Comparison of ENCODE assay signal across 12 cellular contexts in genomic region chr12:68222336-68222735, GRCh38. TPM values are rescaled to one million over a fixed set of nuclear protein-coding genes. Genes with fewer than 3 reads are reported as not detected.
DNase-seq lines count a peak whose midpoint lies in the region; ATAC-seq lines count a peak whose summit lies in the region.
"Had no signal": no experiment of that assay in that cellular context is flagged by ENCODE, and none has a peak within 500 bp of the region (broad histone marks: within the 10 kb centered on the region; RNA-seq: fewer than 3 reads in every experiment).

No MANE protein-coding gene starts in this region.

- peak; percentile 37 for ATAC-seq in left colon
- no peak for ATAC-seq in GM21529 (IDR thresholded peaks at IDR 0.05; ENCODE audit: unreplicated experiment)

- intact Hi-C loops in left colon (cut with DNase I, micrococcal nuclease), result loop anchor here (2.0 to 10.0 kb wide), 2 partner anchors 92 to 94 kb away; no protein-coding TSS in a partner anchor

- no peaks in the 10 kb centered on the region for H3K36me3 ChIP-seq in SK-N-MC (ENCODE audit: insufficient read depth, low read length)
- H3K36me3 ChIP-seq: lower lobe of right lung had no signal

- H3K9ac ChIP-seq in SK-N-MC (ENCODE audit: insufficient read length), result no peak overlapping the region

- peak; percentile 33 for DNase-seq in DMS53 (lab: John Stamatoyannopoulos, UW)
- DNase-seq in DMS53 treated with DMSO at 0.1 percent for 48 hours (lab: John Stamatoyannopoulos, UW; ENCODE audit: unreplicated experiment), result no peak
- peak; percentile 76 for DNase-seq in NCI-H1694 (lab: John Stamatoyannopoulos, UW)
- no peak for DNase-seq in SK-N-MC (ENCODE audit: low read depth, low spot score)
- no peak for DNase-seq in left colon
- no peak for DNase-seq in mucosa of gallbladder (ENCODE audit: low spot score)
- no peak for DNase-seq in activated effector memory CD4-positive, alpha-beta T cell treated with anti-CD3 and anti-CD28 coated beads, Interleukin-2, amount 50 U/mL, for 16 hours
- DNase-seq: activated B cell treated with CpG ODN at 0.5 μM for 24 hours, activated gamma-delta T cell treated with Interleukin-2 at 50 U/mL for 16 hours, lower lobe of right lung had no signal

- H3K27ac ChIP-seq in SK-N-MC, result no peak overlapping the region
- H3K27ac ChIP-seq: 22Rv1, lower lobe of right lung had no signal

- H3K9me3 ChIP-seq in SK-N-MC (ENCODE audit: low read depth, low read length), result no peaks in the 10 kb centered on the region
- H3K9me3 ChIP-seq: lower lobe of right lung had no signal

- peak overlapping the region; percentile 66 for H3K4me3 ChIP-seq in SK-N-MC
- H3K4me3 ChIP-seq: lower lobe of right lung had no signal

RNA-seq across cellular contexts. Expression of gene IL26, which starts 3.3 kb away (rescaled TPM):
- total RNA-seq in left colon (not detected), mucosa of gallbladder (not detected)
- total RNA-seq: activated B cell treated with CpG ODN at 0.5 μM for 24 hours, lower lobe of right lung had no signal

RNA-seq across cellular contexts. Expression of gene IL22, which starts 31.1 kb away (rescaled TPM):
- not detected for total RNA-seq in left colon
- total RNA-seq in mucosa of gallbladder, result not detected
- total RNA-seq: activated B cell treated with CpG ODN at 0.5 μM for 24 hours, lower lobe of right lung had no signal

Comparison
In these comparisons a context has a peak if more than half of its experiments do, and no peak if none do; other contexts are left out.
1. DNase-seq: peak in DMS53 (single experiment) and NCI-H1694 (single experiment); none in DMS53 treated with DMSO at 0.1 percent for 48 hours (single experiment), SK-N-MC (single experiment), left colon (0 of 2), mucosa of gallbladder (single experiment) and activated effector memory CD4-positive, alpha-beta T cell treated with anti-CD3 and anti-CD28 coated beads, Interleukin-2, amount 50 U/mL, for 16 hours (single experiment).